In the genomic region with DNA sequence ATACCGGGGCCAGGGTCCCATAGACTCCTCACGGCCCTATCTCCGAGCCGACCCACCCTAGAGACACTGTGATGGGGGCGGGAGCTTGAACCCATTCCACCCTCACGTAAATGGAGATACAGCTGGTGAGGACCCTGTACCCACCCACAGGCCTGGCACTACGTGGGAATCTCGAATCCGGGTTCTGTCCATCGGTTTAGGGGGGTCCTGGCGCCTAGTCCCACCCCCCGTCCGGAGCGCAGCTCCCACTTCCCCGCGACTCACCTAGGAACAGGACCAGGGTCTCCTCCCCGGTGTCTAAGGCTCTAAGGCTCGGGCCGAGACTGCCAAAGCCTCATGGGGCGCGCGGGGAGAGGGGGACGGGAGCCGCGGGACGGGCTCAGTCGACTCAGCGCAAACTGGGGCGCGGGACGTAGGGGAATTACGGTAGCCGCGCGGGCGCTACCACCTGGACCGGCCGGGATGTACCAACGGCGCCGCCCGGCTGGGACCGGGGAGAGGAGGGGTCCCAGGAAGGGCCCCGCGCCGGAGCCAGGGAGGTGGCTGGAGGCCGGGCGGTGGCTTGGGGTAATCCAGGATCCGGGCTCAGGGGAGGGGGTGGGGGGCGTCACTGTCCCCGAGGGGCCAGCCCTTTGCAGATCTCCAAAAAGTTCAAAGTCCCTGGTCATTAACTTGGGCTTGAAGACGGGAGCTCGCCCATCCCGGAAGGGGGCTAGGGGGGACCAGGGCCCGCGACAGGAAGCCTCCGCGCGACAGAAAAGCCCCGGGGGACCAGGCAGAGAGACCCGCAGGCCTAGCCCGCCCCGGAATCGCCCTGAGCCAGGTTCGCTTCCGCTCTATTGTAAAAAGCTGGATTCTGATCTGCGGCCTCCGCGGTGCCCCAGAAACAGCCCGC, we compare ENCODE assay signal across 2 cellular contexts.
A peak's percentile ranks its signal among the peaks of the same experiment; 100 is the strongest.
TF ChIP-seq lines count a peak whose summit lies in the region.

No MANE protein-coding gene starts in this region.

TF ChIP-seq in WTC11, 78 proteins besides CTCF, POLR2A, EP300 and RAD21 (continued from another document):
- TF ChIP-seq, protein P1, sequence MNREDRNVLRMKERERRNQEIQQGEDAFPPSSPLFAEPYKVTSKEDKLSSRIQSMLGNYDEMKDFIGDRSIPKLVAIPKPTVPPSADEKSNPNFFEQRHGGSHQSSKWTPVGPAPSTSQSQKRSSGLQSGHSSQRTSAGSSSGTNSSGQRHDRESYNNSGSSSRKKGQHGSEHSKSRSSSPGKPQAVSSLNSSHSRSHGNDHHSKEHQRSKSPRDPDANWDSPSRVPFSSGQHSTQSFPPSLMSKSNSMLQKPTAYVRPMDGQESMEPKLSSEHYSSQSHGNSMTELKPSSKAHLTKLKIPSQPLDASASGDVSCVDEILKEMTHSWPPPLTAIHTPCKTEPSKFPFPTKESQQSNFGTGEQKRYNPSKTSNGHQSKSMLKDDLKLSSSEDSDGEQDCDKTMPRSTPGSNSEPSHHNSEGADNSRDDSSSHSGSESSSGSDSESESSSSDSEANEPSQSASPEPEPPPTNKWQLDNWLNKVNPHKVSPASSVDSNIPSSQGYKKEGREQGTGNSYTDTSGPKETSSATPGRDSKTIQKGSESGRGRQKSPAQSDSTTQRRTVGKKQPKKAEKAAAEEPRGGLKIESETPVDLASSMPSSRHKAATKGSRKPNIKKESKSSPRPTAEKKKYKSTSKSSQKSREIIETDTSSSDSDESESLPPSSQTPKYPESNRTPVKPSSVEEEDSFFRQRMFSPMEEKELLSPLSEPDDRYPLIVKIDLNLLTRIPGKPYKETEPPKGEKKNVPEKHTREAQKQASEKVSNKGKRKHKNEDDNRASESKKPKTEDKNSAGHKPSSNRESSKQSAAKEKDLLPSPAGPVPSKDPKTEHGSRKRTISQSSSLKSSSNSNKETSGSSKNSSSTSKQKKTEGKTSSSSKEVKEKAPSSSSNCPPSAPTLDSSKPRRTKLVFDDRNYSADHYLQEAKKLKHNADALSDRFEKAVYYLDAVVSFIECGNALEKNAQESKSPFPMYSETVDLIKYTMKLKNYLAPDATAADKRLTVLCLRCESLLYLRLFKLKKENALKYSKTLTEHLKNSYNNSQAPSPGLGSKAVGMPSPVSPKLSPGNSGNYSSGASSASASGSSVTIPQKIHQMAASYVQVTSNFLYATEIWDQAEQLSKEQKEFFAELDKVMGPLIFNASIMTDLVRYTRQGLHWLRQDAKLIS (CRISPR knock-in tag; IDR thresholded peaks at IDR 0.05; ENCODE audit: borderline replicate concordance), result 0 out of 2 replicates have a peak, but pooled peaks have one; percentile 48
- TF ChIP-seq FOXK1 (CRISPR knock-in tag; IDR thresholded peaks at IDR 0.05) (no peak), ZNF423 (CRISPR knock-in tag; IDR thresholded peaks at IDR 0.05) (peak; percentile 85), HMGA2 (CRISPR knock-in tag; IDR thresholded peaks at IDR 0.05) (no peak), SP1 (CRISPR knock-in tag; conservative IDR thresholded peaks at IDR 0.05) (peak; percentile 43), SOX15 (CRISPR knock-in tag; IDR thresholded peaks at IDR 0.05) (no peak), GABPB1 (CRISPR knock-in tag; IDR thresholded peaks at IDR 0.05) (0 out of 2 replicates have a peak, but pooled peaks have one; percentile 11)
- TF ChIP-seq, protein P2, sequence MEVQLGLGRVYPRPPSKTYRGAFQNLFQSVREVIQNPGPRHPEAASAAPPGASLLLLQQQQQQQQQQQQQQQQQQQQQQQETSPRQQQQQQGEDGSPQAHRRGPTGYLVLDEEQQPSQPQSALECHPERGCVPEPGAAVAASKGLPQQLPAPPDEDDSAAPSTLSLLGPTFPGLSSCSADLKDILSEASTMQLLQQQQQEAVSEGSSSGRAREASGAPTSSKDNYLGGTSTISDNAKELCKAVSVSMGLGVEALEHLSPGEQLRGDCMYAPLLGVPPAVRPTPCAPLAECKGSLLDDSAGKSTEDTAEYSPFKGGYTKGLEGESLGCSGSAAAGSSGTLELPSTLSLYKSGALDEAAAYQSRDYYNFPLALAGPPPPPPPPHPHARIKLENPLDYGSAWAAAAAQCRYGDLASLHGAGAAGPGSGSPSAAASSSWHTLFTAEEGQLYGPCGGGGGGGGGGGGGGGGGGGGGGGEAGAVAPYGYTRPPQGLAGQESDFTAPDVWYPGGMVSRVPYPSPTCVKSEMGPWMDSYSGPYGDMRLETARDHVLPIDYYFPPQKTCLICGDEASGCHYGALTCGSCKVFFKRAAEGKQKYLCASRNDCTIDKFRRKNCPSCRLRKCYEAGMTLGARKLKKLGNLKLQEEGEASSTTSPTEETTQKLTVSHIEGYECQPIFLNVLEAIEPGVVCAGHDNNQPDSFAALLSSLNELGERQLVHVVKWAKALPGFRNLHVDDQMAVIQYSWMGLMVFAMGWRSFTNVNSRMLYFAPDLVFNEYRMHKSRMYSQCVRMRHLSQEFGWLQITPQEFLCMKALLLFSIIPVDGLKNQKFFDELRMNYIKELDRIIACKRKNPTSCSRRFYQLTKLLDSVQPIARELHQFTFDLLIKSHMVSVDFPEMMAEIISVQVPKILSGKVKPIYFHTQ (CRISPR knock-in tag; IDR thresholded peaks at IDR 0.05), result no peak
- TF ChIP-seq, protein P3, sequence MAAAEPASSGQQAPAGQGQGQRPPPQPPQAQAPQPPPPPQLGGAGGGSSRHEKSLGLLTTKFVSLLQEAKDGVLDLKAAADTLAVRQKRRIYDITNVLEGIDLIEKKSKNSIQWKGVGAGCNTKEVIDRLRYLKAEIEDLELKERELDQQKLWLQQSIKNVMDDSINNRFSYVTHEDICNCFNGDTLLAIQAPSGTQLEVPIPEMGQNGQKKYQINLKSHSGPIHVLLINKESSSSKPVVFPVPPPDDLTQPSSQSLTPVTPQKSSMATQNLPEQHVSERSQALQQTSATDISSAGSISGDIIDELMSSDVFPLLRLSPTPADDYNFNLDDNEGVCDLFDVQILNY (CRISPR knock-in tag; IDR thresholded peaks at IDR 0.05), result no peak
- TF ChIP-seq, protein P4, sequence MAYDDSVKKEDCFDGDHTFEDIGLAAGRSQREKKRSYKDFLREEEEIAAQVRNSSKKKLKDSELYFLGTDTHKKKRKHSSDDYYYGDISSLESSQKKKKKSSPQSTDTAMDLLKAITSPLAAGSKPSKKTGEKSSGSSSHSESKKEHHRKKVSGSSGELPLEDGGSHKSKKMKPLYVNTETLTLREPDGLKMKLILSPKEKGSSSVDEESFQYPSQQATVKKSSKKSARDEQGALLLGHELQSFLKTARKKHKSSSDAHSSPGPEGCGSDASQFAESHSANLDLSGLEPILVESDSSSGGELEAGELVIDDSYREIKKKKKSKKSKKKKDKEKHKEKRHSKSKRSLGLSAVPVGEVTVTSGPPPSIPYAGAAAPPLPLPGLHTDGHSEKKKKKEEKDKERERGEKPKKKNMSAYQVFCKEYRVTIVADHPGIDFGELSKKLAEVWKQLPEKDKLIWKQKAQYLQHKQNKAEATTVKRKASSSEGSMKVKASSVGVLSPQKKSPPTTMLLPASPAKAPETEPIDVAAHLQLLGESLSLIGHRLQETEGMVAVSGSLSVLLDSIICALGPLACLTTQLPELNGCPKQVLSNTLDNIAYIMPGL (CRISPR knock-in tag; IDR thresholded peaks at IDR 0.05), result peak; percentile 87
- TF ChIP-seq, protein P5, sequence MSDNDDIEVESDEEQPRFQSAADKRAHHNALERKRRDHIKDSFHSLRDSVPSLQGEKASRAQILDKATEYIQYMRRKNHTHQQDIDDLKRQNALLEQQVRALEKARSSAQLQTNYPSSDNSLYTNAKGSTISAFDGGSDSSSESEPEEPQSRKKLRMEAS (CRISPR knock-in tag; IDR thresholded peaks at IDR 0.05), result peak; percentile 61
- TF ChIP-seq, protein P6, sequence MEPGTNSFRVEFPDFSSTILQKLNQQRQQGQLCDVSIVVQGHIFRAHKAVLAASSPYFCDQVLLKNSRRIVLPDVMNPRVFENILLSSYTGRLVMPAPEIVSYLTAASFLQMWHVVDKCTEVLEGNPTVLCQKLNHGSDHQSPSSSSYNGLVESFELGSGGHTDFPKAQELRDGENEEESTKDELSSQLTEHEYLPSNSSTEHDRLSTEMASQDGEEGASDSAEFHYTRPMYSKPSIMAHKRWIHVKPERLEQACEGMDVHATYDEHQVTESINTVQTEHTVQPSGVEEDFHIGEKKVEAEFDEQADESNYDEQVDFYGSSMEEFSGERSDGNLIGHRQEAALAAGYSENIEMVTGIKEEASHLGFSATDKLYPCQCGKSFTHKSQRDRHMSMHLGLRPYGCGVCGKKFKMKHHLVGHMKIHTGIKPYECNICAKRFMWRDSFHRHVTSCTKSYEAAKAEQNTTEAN (CRISPR knock-in tag; IDR thresholded peaks at IDR 0.05), result peak; percentile 55; the same call in 1 of the 2 replicates

TF ChIP-seq in HepG2, 621 proteins besides CTCF, POLR2A, EP300 and RAD21 (continued from another document and continues in another):
- TF ChIP-seq, protein P7, sequence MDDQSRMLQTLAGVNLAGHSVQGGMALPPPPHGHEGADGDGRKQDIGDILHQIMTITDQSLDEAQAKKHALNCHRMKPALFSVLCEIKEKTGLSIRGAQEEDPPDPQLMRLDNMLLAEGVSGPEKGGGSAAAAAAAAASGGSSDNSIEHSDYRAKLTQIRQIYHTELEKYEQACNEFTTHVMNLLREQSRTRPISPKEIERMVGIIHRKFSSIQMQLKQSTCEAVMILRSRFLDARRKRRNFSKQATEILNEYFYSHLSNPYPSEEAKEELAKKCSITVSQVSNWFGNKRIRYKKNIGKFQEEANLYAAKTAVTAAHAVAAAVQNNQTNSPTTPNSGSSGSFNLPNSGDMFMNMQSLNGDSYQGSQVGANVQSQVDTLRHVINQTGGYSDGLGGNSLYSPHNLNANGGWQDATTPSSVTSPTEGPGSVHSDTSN (CRISPR knock-in tag; IDR thresholded peaks at IDR 0.05; ENCODE audit: borderline replicate concordance), result no peak
- TF ChIP-seq TOE1 (CRISPR knock-in tag; IDR thresholded peaks at IDR 0.05), result no peak
- TF ChIP-seq ZNF180 (CRISPR knock-in tag; IDR thresholded peaks at IDR 0.05; ENCODE audit: borderline replicate concordance, low read depth), result no peak
- TF ChIP-seq PCBP1 (IDR thresholded peaks at IDR 0.05; ENCODE audit: borderline replicate concordance, low read depth, low read length), result 0 out of 2 replicates have a peak, but pooled peaks have one; percentile 17
- TF ChIP-seq KAT2B (IDR thresholded peaks at IDR 0.05; ENCODE audit: borderline replicate concordance, low read depth, low read length), result no peak
- TF ChIP-seq ZNF335 (CRISPR knock-in tag; IDR thresholded peaks at IDR 0.05), result no peak
- TF ChIP-seq RXRB (CRISPR knock-in tag; IDR thresholded peaks at IDR 0.05; ENCODE audit: borderline replicate concordance), result peak; percentile 18; the same call in 1 of the 2 replicates
- TF ChIP-seq ZMYM4 (CRISPR knock-in tag; IDR thresholded peaks at IDR 0.05), result no peak
- TF ChIP-seq, protein P8, sequence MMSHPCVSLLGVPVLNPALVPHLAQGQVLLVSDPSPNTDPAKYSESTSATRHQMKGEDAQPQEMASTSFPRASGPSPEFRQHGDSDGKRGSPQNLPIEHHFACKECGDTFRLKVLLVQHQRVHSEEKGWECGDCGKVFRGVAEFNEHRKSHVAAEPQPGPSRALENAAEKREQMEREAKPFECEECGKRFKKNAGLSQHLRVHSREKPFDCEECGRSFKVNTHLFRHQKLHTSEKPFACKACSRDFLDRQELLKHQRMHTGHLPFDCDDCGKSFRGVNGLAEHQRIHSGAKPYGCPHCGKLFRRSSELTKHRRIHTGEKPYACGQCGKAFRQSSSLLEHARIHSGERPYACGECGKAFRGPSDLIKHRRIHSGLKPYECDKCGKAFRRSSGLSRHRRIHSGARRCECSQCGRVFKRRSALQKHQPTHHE (CRISPR knock-in tag; IDR thresholded peaks at IDR 0.05; ENCODE audit: borderline replicate concordance), result no peak
- no peak for TF ChIP-seq TEAD2 (CRISPR knock-in tag; IDR thresholded peaks at IDR 0.05)
- no peak for TF ChIP-seq GFI1 (CRISPR knock-in tag; IDR thresholded peaks at IDR 0.05; ENCODE audit: borderline replicate concordance)
- TF ChIP-seq XBP1 (CRISPR knock-in tag; IDR thresholded peaks at IDR 0.05), result no peak
- TF ChIP-seq KAT8 (CRISPR knock-in tag; IDR thresholded peaks at IDR 0.05), result peak; percentile 44; the same call in 1 of the 2 replicates
- TF ChIP-seq DNMT1 (CRISPR knock-in tag; IDR thresholded peaks at IDR 0.05), result no peak
- TF ChIP-seq, protein P9, sequence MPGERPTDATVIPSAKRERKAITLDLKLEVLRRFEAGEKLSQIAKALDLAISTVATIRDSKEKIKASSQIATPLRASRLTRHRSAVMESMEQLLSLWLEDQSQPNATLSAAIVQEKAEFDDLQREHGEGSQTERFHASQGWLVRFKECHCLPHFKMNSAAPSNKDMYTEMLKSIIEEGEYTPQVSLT (CRISPR knock-in tag; IDR thresholded peaks at IDR 0.05; ENCODE audit: borderline replicate concordance, low read depth), result no peak
- TF ChIP-seq CEBPG (CRISPR knock-in tag; IDR thresholded peaks at IDR 0.05), result 0 out of 2 replicates have a peak, but pooled peaks have one; percentile 12
- TF ChIP-seq ZNF552 (CRISPR knock-in tag; IDR thresholded peaks at IDR 0.05; ENCODE audit: borderline replicate concordance), result 0 out of 2 replicates have a peak, but pooled peaks have one; percentile 9
- TF ChIP-seq ZNF615 (CRISPR knock-in tag; IDR thresholded peaks at IDR 0.05; ENCODE audit: borderline replicate concordance), result no peak
- TF ChIP-seq ZFP36 (IDR thresholded peaks at IDR 0.05; ENCODE audit: borderline replicate concordance, low read depth, low read length, partially characterized antibody), result no peak
- no peak for TF ChIP-seq ZNF326 (CRISPR knock-in tag; IDR thresholded peaks at IDR 0.05; ENCODE audit: borderline replicate concordance)
- TF ChIP-seq, protein P10, sequence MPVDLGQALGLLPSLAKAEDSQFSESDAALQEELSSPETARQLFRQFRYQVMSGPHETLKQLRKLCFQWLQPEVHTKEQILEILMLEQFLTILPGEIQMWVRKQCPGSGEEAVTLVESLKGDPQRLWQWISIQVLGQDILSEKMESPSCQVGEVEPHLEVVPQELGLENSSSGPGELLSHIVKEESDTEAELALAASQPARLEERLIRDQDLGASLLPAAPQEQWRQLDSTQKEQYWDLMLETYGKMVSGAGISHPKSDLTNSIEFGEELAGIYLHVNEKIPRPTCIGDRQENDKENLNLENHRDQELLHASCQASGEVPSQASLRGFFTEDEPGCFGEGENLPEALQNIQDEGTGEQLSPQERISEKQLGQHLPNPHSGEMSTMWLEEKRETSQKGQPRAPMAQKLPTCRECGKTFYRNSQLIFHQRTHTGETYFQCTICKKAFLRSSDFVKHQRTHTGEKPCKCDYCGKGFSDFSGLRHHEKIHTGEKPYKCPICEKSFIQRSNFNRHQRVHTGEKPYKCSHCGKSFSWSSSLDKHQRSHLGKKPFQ (CRISPR knock-in tag; IDR thresholded peaks at IDR 0.05; ENCODE audit: insufficient replicate concordance), result peak; percentile 25
- no peak for TF ChIP-seq PAWR (CRISPR knock-in tag; IDR thresholded peaks at IDR 0.05; ENCODE audit: borderline replicate concordance)
- TF ChIP-seq NFATC3 (CRISPR knock-in tag; IDR thresholded peaks at IDR 0.05), result no peak
- TF ChIP-seq ZFP36L2 (CRISPR knock-in tag; IDR thresholded peaks at IDR 0.05), result no peak
- TF ChIP-seq KMT2B (CRISPR knock-in tag; IDR thresholded peaks at IDR 0.05), result peak; percentile 34; the same call in 1 of the 2 replicates
- TF ChIP-seq HMG20A (CRISPR knock-in tag; IDR thresholded peaks at IDR 0.05; ENCODE audit: borderline replicate concordance), result no peak
- TF ChIP-seq, protein P11, sequence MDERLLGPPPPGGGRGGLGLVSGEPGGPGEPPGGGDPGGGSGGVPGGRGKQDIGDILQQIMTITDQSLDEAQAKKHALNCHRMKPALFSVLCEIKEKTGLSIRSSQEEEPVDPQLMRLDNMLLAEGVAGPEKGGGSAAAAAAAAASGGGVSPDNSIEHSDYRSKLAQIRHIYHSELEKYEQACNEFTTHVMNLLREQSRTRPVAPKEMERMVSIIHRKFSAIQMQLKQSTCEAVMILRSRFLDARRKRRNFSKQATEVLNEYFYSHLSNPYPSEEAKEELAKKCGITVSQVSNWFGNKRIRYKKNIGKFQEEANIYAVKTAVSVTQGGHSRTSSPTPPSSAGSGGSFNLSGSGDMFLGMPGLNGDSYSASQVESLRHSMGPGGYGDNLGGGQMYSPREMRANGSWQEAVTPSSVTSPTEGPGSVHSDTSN (CRISPR knock-in tag; IDR thresholded peaks at IDR 0.05), result no peak
- no peak for TF ChIP-seq NCOA5 (CRISPR knock-in tag; IDR thresholded peaks at IDR 0.05)
- peak; percentile 84; the same call in 1 of the 2 replicates for TF ChIP-seq ELF4 (CRISPR knock-in tag; IDR thresholded peaks at IDR 0.05; ENCODE audit: borderline replicate concordance)
- no peak; the same call in 1 of the 2 replicates for TF ChIP-seq ZNF703 (CRISPR knock-in tag; IDR thresholded peaks at IDR 0.05; ENCODE audit: borderline replicate concordance)
